8 cellular contexts compared by ENCODE assay signal in genomic region chr1:204505674-204506073, GRCh38. TPM values are rescaled to one million over a fixed set of nuclear protein-coding genes. Genes with fewer than 3 reads are reported as not detected.
A peak's percentile ranks its signal among the peaks of the same experiment; 100 is the strongest.
DNase-seq lines count a peak whose midpoint lies in the region; ATAC-seq and TF ChIP-seq lines count a peak whose summit lies in the region.

No MANE protein-coding gene starts in this region.

- in situ Hi-C loops in mammary epithelial cell (cut with MboI; ENCODE audit: low sequenced_read_pairs in 2 of 2) = no loop called here

- H3K36me3 Mint-ChIP-seq in naive thymus-derived CD8-positive, alpha-beta T cell = peaks cover 0 to 5% (median 4%) of the 10 kb centered on the region in 3 donors

- peak overlapping the region; percentile 24 for H3K27ac ChIP-seq in mammary epithelial cell (ENCODE audit: insufficient read depth, low read depth, low read length)

- H3K79me2 ChIP-seq in mammary epithelial cell (ENCODE audit: insufficient read depth, low read length) = no peaks in the 10 kb centered on the region

- H3K4me1 Mint-ChIP-seq in naive thymus-derived CD8-positive, alpha-beta T cell = peaks cover 20 to 42% (median 33%) of the 10 kb centered on the region in 4 donors

- H3K4me2 ChIP-seq in mammary epithelial cell (ENCODE audit: insufficient read depth, low read depth, low read length) = peak overlapping the region; percentile 70

- TF ChIP-seq CTCF in AG10803 (conservative IDR thresholded peaks at IDR 0.05; ENCODE audit: low read length) (no peak), mammary epithelial cell (conservative IDR thresholded peaks at IDR 0.05 in 1 of 2, IDR thresholded peaks at IDR 0.05 in 1 of 2; ENCODE audit: extremely low read depth in 1 of 2, insufficient read depth in 1 of 2, low read depth in 1 of 2, low read length in 2 of 2) (no peak)

- H3K4me3 ChIP-seq in AG10803 (ENCODE audit: low read length) (peak overlapping the region; percentile 56; the same call in 1 of the 2 replicates), mammary epithelial cell (replicated peaks in 1 of 3; ENCODE audit: insufficient read depth in 1 of 3, low read depth in 2 of 3, low read length in 3 of 3) (peak overlapping the region in 2 of 3 experiments; percentile 48)
- peak overlapping the region; percentile 76 for H3K4me3 ChIP-seq in Jurkat, Clone E6-1 (ENCODE audit: low read length)

- H3K9ac ChIP-seq in mammary epithelial cell (ENCODE audit: insufficient read depth, low read length) = no peak overlapping the region

- no peak for ATAC-seq in naive thymus-derived CD8-positive, alpha-beta T cell
- ATAC-seq in HG03439 (IDR thresholded peaks at IDR 0.05; ENCODE audit: unreplicated experiment) = no peak
- ATAC-seq in left lobe of liver = no peak

- dilution Hi-C loops in mammary epithelial cell (cut with HindIII; ENCODE audit: low sequenced_read_pairs) = no loop called here

- peaks cover 6% of the 10 kb centered on the region for H3K4me1 ChIP-seq in mammary epithelial cell (ENCODE audit: insufficient read depth, low read length)

- peak overlapping the region; percentile 78 to 98 (median 93) for H3K4me3 Mint-ChIP-seq in naive thymus-derived CD8-positive, alpha-beta T cell

- H3K9me3 ChIP-seq in mammary epithelial cell (replicated peaks; ENCODE audit: insufficient read depth, low read length) = no peaks in the 10 kb centered on the region

- H4K20me1 ChIP-seq in mammary epithelial cell (ENCODE audit: insufficient read depth, low read length) = no peaks in the 10 kb centered on the region

- H3K27ac Mint-ChIP-seq in naive thymus-derived CD8-positive, alpha-beta T cell = peak overlapping the region; percentile 88 to 100 (median 99)

- H3K36me3 ChIP-seq in mammary epithelial cell (ENCODE audit: insufficient read depth, low read length) = no peaks in the 10 kb centered on the region

- peaks cover 0 to 7% (median 0%) of the 10 kb centered on the region in 5 donors for H3K27me3 Mint-ChIP-seq in naive thymus-derived CD8-positive, alpha-beta T cell

- CTCF ChIA-PET in mammary epithelial cell (lab: Charles Lee; ENCODE audit: low non-redundant PET) = interaction anchor here (0.7 kb wide), 1 partner anchor 46 kb away, joined by 9 read pairs; no protein-coding TSS in a partner anchor

- peaks cover 0 to 10% (median 0%) of the 10 kb centered on the region in 9 donors for H3K9me3 Mint-ChIP-seq in naive thymus-derived CD8-positive, alpha-beta T cell

- H3K27me3 ChIP-seq in mammary epithelial cell (ENCODE audit: insufficient read depth, low read length) = no peaks in the 10 kb centered on the region

- POLR2A ChIA-PET in naive thymus-derived CD8-positive, alpha-beta T cell (lab: Charles Lee) = interaction anchor here (0.7 to 5.1 kb wide), 10 partner anchors 11 to 301 kb away, joined by 3 to 171 read pairs (median 11); partner anchors contain the start of genes MDM4 and PIK3C2B

- H2AFZ ChIP-seq in mammary epithelial cell (ENCODE audit: low read depth, low read length) = peak overlapping the region; percentile 83

- no TSS peak for BruUV-seq in mammary epithelial cell (replicated peaks; lab: Mats Ljungman, UMichigan)

- DNase-seq in AG10803 (ENCODE audit: low read depth) (no peak), mammary epithelial cell (no peak), dermis blood vessel endothelial cell (no peak), left lobe of liver (ENCODE audit: low spot score) (no peak)
- no peak for DNase-seq in Jurkat, Clone E6-1 (ENCODE audit: low read depth, low spot score)
- DNase-seq in naive thymus-derived CD8-positive, alpha-beta T cell = no peak
- DNase-seq in effector CD4-positive, alpha-beta T cell = no peak

- intact Hi-C loops in mammary epithelial cell (cut with micrococcal nuclease) = loop anchor here (2.0 to 5.0 kb wide), 4 partner anchors 259 to 643 kb away; partner anchors contain the start of gene SNRPE

RNA-seq across cellular contexts. Expression of gene MDM4, which starts 10.5 kb away (rescaled TPM):
- polyA plus RNA-seq in Jurkat, Clone E6-1 (2012; ENCODE audit: insufficient read depth, insufficient read length) = 6.0 TPM
- total RNA-seq in mammary epithelial cell (10 to 100 TPM; 21.7 to 37.1 TPM), dermis blood vessel endothelial cell (19.3 and 30.8 TPM in 2 replicates), left lobe of liver (27.4 TPM)
- polyA plus RNA-seq in mammary epithelial cell = 5.1 TPM
- 7.7 TPM for polyA minus RNA-seq in mammary epithelial cell
- total RNA-seq in naive thymus-derived CD8-positive, alpha-beta T cell = 100 to 1,000 TPM; 243 to 272 TPM
- 10 to 100 TPM; 10.0 to 23.1 (median 10.7) TPM for polyA plus RNA-seq in naive thymus-derived CD8-positive, alpha-beta T cell

RNA-seq across cellular contexts. Expression of gene PIK3C2B, which starts 11.1 kb away (rescaled TPM):
- polyA plus RNA-seq in Jurkat, Clone E6-1 (2012; ENCODE audit: insufficient read depth, insufficient read length) = 7.5 TPM
- total RNA-seq in mammary epithelial cell (10 to 100 TPM in 1 of 2 donors, 1 to 10 TPM in 1; 7.5 to 14.5 TPM), dermis blood vessel endothelial cell (29.3 and 37.3 TPM in 2 replicates), left lobe of liver (14.8 TPM)
- polyA plus RNA-seq in mammary epithelial cell = 6.0 TPM
- polyA minus RNA-seq in mammary epithelial cell = 9.3 TPM
- 10 to 100 TPM; 39.5 to 40.1 TPM for total RNA-seq in naive thymus-derived CD8-positive, alpha-beta T cell
- 1 to 10 TPM; 1.3 to 2.6 (median 1.8) TPM for polyA plus RNA-seq in naive thymus-derived CD8-positive, alpha-beta T cell
